Comparison of ENCODE assay signal across 12 cellular contexts in genomic region chr4:41144812-41145211, GRCh38.
DNase-seq lines count a peak whose midpoint lies in the region; ATAC-seq and TF ChIP-seq lines count a peak whose summit lies in the region.
"Had no signal": no experiment of that assay in that cellular context is flagged by ENCODE, and none has a peak within 500 bp of the region (broad histone marks: within the 10 kb centered on the region; RNA-seq: fewer than 3 reads in every experiment).

No MANE protein-coding gene starts in this region.

- no peaks in the 10 kb centered on the region for H3K4me1 Mint-ChIP-seq in effector memory CD8-positive, alpha-beta T cell (ENCODE audit: low read depth in 2 of 2)

- intact Hi-C loops in breast epithelium (cut with DNase I; ENCODE audit: low total_unique reads), result no loop called here

- no peak overlapping the region for H3K27ac Mint-ChIP-seq in effector memory CD8-positive, alpha-beta T cell
- H3K27ac Mint-ChIP-seq: stimulated activated naive CD8-positive, alpha-beta T cell treated with anti-CD3 and anti-CD28 coated beads, Interleukin-15, Interleukin-2, amounts not matched to agents 100 ng/mL and 50 ng/mL, for 24 hours had no signal

- H3K4me3 ChIP-seq in MM.1S (ENCODE audit: low read length), result no peak overlapping the region
- no peak overlapping the region for H3K4me3 ChIP-seq in breast epithelium
- H3K4me3 ChIP-seq in liver (ENCODE audit: low read depth in 1 of 3, low read length in 3 of 3), result no peak overlapping the region

- no peaks in the 10 kb centered on the region for H3K27me3 Mint-ChIP-seq in effector memory CD8-positive, alpha-beta T cell
- H3K27me3 Mint-ChIP-seq: stimulated activated naive CD8-positive, alpha-beta T cell treated with anti-CD3 and anti-CD28 coated beads, Interleukin-15, Interleukin-2, amounts not matched to agents 100 ng/mL and 50 ng/mL, for 24 hours had no signal

- TF ChIP-seq CTCF in MM.1S (IDR thresholded peaks at IDR 0.05; ENCODE audit: low read length) (no peak), breast epithelium (IDR thresholded peaks at IDR 0.05) (no peak), liver (IDR thresholded peaks at IDR 0.05; ENCODE audit: low read depth, low read length, missing input control) (no peak), omental fat pad (IDR thresholded peaks at IDR 0.05) (no peak)

- H3K79me2 ChIP-seq in MM.1S (ENCODE audit: low read length), result no peaks in the 10 kb centered on the region

- H3K27me3 ChIP-seq in MM.1S (replicated peaks; ENCODE audit: insufficient read depth, low read length) (no peaks in the 10 kb centered on the region), breast epithelium (no peaks in the 10 kb centered on the region), liver (ENCODE audit: control insufficient read depth in 4 of 4, insufficient read depth in 4 of 4, low read length in 3 of 4) (no peaks in the 10 kb centered on the region)

- peaks cover 15% of the 10 kb centered on the region for H3F3A ChIP-seq in MM.1S (ENCODE audit: insufficient read depth, low read length)

- H2AFZ ChIP-seq in MM.1S (ENCODE audit: low read length), result peak overlapping the region; percentile 73

- TF ChIP-seq POLR2A in breast epithelium (IDR thresholded peaks at IDR 0.05), result no peak

- H3K36me3 Mint-ChIP-seq in effector memory CD8-positive, alpha-beta T cell (ENCODE audit: insufficient read depth), result no peaks in the 10 kb centered on the region

- no peaks in the 10 kb centered on the region for H4K20me1 ChIP-seq in MM.1S (ENCODE audit: insufficient read depth, low read length)

- H3K27ac ChIP-seq in MM.1S (ENCODE audit: low read length) (peak overlapping the region; percentile 80), breast epithelium (peak overlapping the region; percentile 91 to 94), liver (ENCODE audit: low read depth in 1 of 2, low read length in 2 of 2) (peak overlapping the region; percentile 33 to 91), substantia nigra (ENCODE audit: low read depth, low read length, poor library complexity, severe bottlenecking) (peak overlapping the region; percentile 97)
- H3K27ac ChIP-seq: HL-60 had no signal

- H3K9me3 ChIP-seq in MM.1S (replicated peaks; ENCODE audit: insufficient read depth, low read length) (no peaks in the 10 kb centered on the region), breast epithelium (no peaks in the 10 kb centered on the region), liver (ENCODE audit: control insufficient read depth in 4 of 4, low read length in 3 of 4) (no peaks in the 10 kb centered on the region)

- peak overlapping the region; percentile 40; the same call in 1 of the 2 replicates for H3K4me2 ChIP-seq in MM.1S (ENCODE audit: low read depth, low read length)

- TF ChIP-seq RAD21 in liver (IDR thresholded peaks at IDR 0.05), result no peak

- 81% methylated on average over 5 of the region's 5 CpGs for WGBS in liver

- H3K4me3 Mint-ChIP-seq in effector memory CD8-positive, alpha-beta T cell, result no peak overlapping the region
- H3K4me3 Mint-ChIP-seq: stimulated activated naive CD8-positive, alpha-beta T cell treated with anti-CD3 and anti-CD28 coated beads, Interleukin-15, Interleukin-2, amounts not matched to agents 100 ng/mL and 50 ng/mL, for 24 hours had no signal

- H3K9ac ChIP-seq in MM.1S (ENCODE audit: low read length), result peak overlapping the region; percentile 3; the same call in 1 of the 2 replicates
- H3K9ac ChIP-seq in liver (ENCODE audit: low read depth in 1 of 2, low read length in 2 of 2), result no peak overlapping the region

- no peaks in the 10 kb centered on the region for H3K36me3 ChIP-seq in MM.1S (replicated peaks; ENCODE audit: insufficient read depth, low read length)
- no peaks in the 10 kb centered on the region for H3K36me3 ChIP-seq in breast epithelium
- H3K36me3 ChIP-seq in liver (ENCODE audit: control insufficient read depth in 4 of 4, insufficient read depth in 3 of 4, low read depth in 1 of 4, low read length in 3 of 4), result no peaks in the 10 kb centered on the region

- DNase-seq in MM.1S (no peak), breast epithelium (ENCODE audit: low spot score in 2 of 2) (no peak), substantia nigra (lab: John Stamatoyannopoulos, UW) (no peak), omental fat pad (ENCODE audit: low spot score) (no peak), NCI-H82 (lab: John Stamatoyannopoulos, UW) (no peak)
- no peak for DNase-seq in effector memory CD8-positive, alpha-beta T cell
- DNase-seq: NCI-H2029; stimulated activated CD4-positive, alpha-beta T cell treated with anti-CD3 and anti-CD28 coated beads, Interleukin-15, amount 100 ng/mL, for 24 hours had no signal

- H3K9me3 Mint-ChIP-seq in effector memory CD8-positive, alpha-beta T cell, result no peaks in the 10 kb centered on the region
- H3K9me3 Mint-ChIP-seq: stimulated activated naive CD8-positive, alpha-beta T cell treated with anti-CD3 and anti-CD28 coated beads, Interleukin-15, Interleukin-2, amounts not matched to agents 100 ng/mL and 50 ng/mL, for 24 hours had no signal

- H3K4me1 ChIP-seq in MM.1S (ENCODE audit: low read length), result peaks cover 21% of the 10 kb centered on the region
- H3K4me1 ChIP-seq in breast epithelium, result peaks cover 14 to 26% of the 10 kb centered on the region in 2 donors
- peaks cover 6 to 43% (median 30%) of the 10 kb centered on the region in 4 donors for H3K4me1 ChIP-seq in liver (ENCODE audit: control insufficient read depth in 4 of 4, insufficient read depth in 4 of 4, low read length in 3 of 4)

- no peaks in the 10 kb centered on the region for H3K9me2 ChIP-seq in MM.1S (replicated peaks; ENCODE audit: insufficient read depth, low read length)

- no peak for ATAC-seq in effector memory CD8-positive, alpha-beta T cell (replicated peaks)
- ATAC-seq in omental fat pad (ENCODE audit: low FRiP score) (no peak), HG02973 (IDR thresholded peaks at IDR 0.05; ENCODE audit: unreplicated experiment) (no peak)

TF ChIP-seq in liver, 16 proteins besides CTCF, POLR2A, EP300 and RAD21:
- TF ChIP-seq TAF1 (conservative IDR thresholded peaks at IDR 0.05) (no peak), SP1 (IDR thresholded peaks at IDR 0.05) (no peak), EGR1 (IDR thresholded peaks at IDR 0.05; ENCODE audit: low read depth in 2 of 2) (no peak), FOXA1 (IDR thresholded peaks at IDR 0.05) (no peak), NR2F2 (IDR thresholded peaks at IDR 0.05) (no peak), HNF4A (conservative IDR thresholded peaks at IDR 0.05) (no peak), FOXA2 (IDR thresholded peaks at IDR 0.05) (no peak), ZBTB33 (IDR thresholded peaks at IDR 0.05) (no peak), HNF4G (IDR thresholded peaks at IDR 0.05) (no peak), MAX (IDR thresholded peaks at IDR 0.05) (no peak), YY1 (IDR thresholded peaks at IDR 0.05) (no peak), RXRA (IDR thresholded peaks at IDR 0.05) (no peak), JUND (IDR thresholded peaks at IDR 0.05) (no peak), GABPA (IDR thresholded peaks at IDR 0.05 in 1 of 2, conservative IDR thresholded peaks at IDR 0.05 in 1 of 2) (no peak)
- TF ChIP-seq, protein P1, sequence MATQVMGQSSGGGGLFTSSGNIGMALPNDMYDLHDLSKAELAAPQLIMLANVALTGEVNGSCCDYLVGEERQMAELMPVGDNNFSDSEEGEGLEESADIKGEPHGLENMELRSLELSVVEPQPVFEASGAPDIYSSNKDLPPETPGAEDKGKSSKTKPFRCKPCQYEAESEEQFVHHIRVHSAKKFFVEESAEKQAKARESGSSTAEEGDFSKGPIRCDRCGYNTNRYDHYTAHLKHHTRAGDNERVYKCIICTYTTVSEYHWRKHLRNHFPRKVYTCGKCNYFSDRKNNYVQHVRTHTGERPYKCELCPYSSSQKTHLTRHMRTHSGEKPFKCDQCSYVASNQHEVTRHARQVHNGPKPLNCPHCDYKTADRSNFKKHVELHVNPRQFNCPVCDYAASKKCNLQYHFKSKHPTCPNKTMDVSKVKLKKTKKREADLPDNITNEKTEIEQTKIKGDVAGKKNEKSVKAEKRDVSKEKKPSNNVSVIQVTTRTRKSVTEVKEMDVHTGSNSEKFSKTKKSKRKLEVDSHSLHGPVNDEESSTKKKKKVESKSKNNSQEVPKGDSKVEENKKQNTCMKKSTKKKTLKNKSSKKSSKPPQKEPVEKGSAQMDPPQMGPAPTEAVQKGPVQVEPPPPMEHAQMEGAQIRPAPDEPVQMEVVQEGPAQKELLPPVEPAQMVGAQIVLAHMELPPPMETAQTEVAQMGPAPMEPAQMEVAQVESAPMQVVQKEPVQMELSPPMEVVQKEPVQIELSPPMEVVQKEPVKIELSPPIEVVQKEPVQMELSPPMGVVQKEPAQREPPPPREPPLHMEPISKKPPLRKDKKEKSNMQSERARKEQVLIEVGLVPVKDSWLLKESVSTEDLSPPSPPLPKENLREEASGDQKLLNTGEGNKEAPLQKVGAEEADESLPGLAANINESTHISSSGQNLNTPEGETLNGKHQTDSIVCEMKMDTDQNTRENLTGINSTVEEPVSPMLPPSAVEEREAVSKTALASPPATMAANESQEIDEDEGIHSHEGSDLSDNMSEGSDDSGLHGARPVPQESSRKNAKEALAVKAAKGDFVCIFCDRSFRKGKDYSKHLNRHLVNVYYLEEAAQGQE (IDR thresholded peaks at IDR 0.05), result no peak
- TF ChIP-seq, protein P2, sequence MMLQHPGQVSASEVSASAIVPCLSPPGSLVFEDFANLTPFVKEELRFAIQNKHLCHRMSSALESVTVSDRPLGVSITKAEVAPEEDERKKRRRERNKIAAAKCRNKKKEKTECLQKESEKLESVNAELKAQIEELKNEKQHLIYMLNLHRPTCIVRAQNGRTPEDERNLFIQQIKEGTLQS (IDR thresholded peaks at IDR 0.05), result no peak
